Comparison of ENCODE assay signal across 20 cellular contexts in genomic region chr12:113200016-113200797, GRCh38. TPM values are rescaled to one million over a fixed set of nuclear protein-coding genes. Genes with fewer than 3 reads are reported as not detected.
"Had no signal": no experiment of that assay in that cellular context is flagged by ENCODE, and none has a peak within 500 bp of the region (broad histone marks: within the 10 kb centered on the region; RNA-seq: fewer than 3 reads in every experiment).

No MANE protein-coding gene starts in this region.

- H3K36me3 Mint-ChIP-seq: natural killer cell, T-cell had no signal

- H3K9me3 Mint-ChIP-seq: activated naive CD4-positive, alpha-beta T cell treated with anti-CD3 and anti-CD28 coated beads for 36 hours; activated naive CD8-positive, alpha-beta T cell treated with anti-CD3 and anti-CD28 coated beads, Interleukin-2, amount 50 U/mL, for 24 hours; activated T-helper 17 cell treated with anti-CD3 and anti-CD28 coated beads, Interleukin-2, amount 50 U/mL, for 72 hours; natural killer cell; T-cell had no signal

- H3K4me1 Mint-ChIP-seq: activated T-helper 17 cell treated with anti-CD3 and anti-CD28 coated beads, Interleukin-2, amount 50 U/mL, for 72 hours; natural killer cell had no signal

- H3K9me3 ChIP-seq: ascending aorta, tibial nerve had no signal

- H3K27ac Mint-ChIP-seq: activated naive CD4-positive, alpha-beta T cell treated with anti-CD3 and anti-CD28 coated beads for 36 hours; activated naive CD8-positive, alpha-beta T cell treated with anti-CD3 and anti-CD28 coated beads, Interleukin-2, amount 50 U/mL, for 24 hours; activated T-helper 17 cell treated with anti-CD3 and anti-CD28 coated beads, Interleukin-2, amount 50 U/mL, for 72 hours; natural killer cell; T-cell had no signal

- H3K36me3 ChIP-seq: ascending aorta, tibial nerve had no signal

- H3K27ac ChIP-seq: ascending aorta, tibial nerve, VCaP had no signal

- H3K27me3 Mint-ChIP-seq: activated naive CD8-positive, alpha-beta T cell treated with anti-CD3 and anti-CD28 coated beads, Interleukin-2, amount 50 U/mL, for 24 hours; activated T-helper 17 cell treated with anti-CD3 and anti-CD28 coated beads, Interleukin-2, amount 50 U/mL, for 72 hours; T-cell had no signal

- DNase-seq: activated CD4-positive, alpha-beta T cell treated with anti-CD3 and anti-CD28 coated beads, Interleukin-2, amount 50 U/mL, for 48 hours; activated naive CD4-positive, alpha-beta T cell treated with anti-CD3 and anti-CD28 coated beads for 36 hours; activated naive CD8-positive, alpha-beta T cell treated with anti-CD3 and anti-CD28 coated beads, Interleukin-2, amount 50 U/mL, for 24 hours; head of caudate nucleus; mammary epithelial cell; natural killer cell; stimulated activated CD4-positive, alpha-beta T cell treated with anti-CD3 and anti-CD28 coated beads, Interleukin-2, amount 100 ng/mL, for 48 hours; stimulated activated naive CD4-positive, alpha-beta T cell; T-cell had no signal

- H3K4me3 Mint-ChIP-seq: activated naive CD8-positive, alpha-beta T cell treated with anti-CD3 and anti-CD28 coated beads, Interleukin-2, amount 50 U/mL, for 24 hours; activated T-helper 17 cell treated with anti-CD3 and anti-CD28 coated beads, Interleukin-2, amount 50 U/mL, for 72 hours; natural killer cell; T-cell had no signal

- H3K27me3 ChIP-seq: ascending aorta, tibial nerve had no signal

- ATAC-seq: activated naive CD8-positive, alpha-beta T cell treated with anti-CD3 and anti-CD28 coated beads, Interleukin-2, amount 50 U/mL, for 24 hours; activated T-helper 17 cell treated with anti-CD3 and anti-CD28 coated beads, Interleukin-2, amount 50 U/mL, for 72 hours; natural killer cell; T-cell had no signal

- H3K4me3 ChIP-seq: ascending aorta, tibial nerve had no signal

RNA-seq across cellular contexts. Expression of gene CFAP73, which starts 50.7 kb away (rescaled TPM):
- total RNA-seq: ascending aorta, bronchial epithelial cell, dermis microvascular lymphatic vessel endothelial cell, epithelial cell of proximal tubule, frontal cortex, mammary epithelial cell, mucosa of gallbladder, natural killer cell, posterior vena cava, subcutaneous adipose tissue, tibial nerve had no signal
